8 cellular contexts compared by ENCODE assay signal in the genomic region with DNA sequence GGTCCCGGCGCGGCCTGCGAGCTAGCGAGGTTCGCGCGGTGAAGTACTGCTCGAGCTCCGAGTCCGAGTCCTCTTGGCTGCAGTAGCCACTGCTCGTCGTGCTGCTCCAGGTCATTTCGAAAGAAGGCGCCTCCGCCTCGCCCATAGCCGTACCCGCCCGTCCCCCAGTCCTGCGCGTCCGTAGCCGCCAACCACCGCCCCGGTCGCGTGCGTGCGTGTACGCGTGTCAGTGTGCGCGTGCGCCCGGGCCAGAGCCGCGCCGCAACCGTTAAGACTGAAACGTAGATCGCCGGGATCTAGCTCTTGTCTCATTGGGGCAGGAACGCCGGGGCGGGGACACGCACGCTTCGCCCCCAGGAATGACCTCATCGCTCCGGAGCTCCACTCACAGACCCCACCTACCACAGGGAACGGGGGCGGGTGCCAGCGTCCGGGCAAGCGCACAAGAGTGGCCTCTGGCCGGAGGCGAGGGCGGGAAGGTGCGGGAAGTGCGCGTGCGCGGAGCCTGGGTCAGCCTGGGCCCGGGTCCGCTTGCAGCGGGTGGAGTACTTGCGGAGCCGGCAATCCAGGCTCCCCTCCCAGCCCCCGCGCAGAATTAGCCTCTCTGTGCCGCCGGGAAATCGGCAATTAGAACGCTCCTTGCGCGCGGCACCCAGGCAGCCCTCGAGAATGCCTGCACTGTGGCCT. TPM values are rescaled to one million over a fixed set of nuclear protein-coding genes. Genes with fewer than 3 reads are reported as not detected.
DNase-seq lines count a peak whose midpoint lies in the region; ATAC-seq, FAIRE-seq and TF ChIP-seq lines count a peak whose summit lies in the region.

No MANE protein-coding gene starts in this region.

- H3K27me3 ChIP-seq in pancreas (no peaks in the 10 kb centered on the region), tibial artery (no peaks in the 10 kb centered on the region)

- TF ChIP-seq CTCF in GM12864 (IDR thresholded peaks at IDR 0.05; ENCODE audit: low read depth, low read length, missing control alignments) (no peak), pancreas (IDR thresholded peaks at IDR 0.05) (no peak), tibial artery (IDR thresholded peaks at IDR 0.05) (no peak)

- H3K27ac ChIP-seq in pancreas (peak overlapping the region; percentile 90 to 97 (median 96)), tibial artery (peak overlapping the region; percentile 98 to 99)

- peak; percentile 72 for ATAC-seq in HG02678 (IDR thresholded peaks at IDR 0.05; ENCODE audit: unreplicated experiment)
- ATAC-seq in activated naive CD8-positive, alpha-beta T cell treated with anti-CD3 and anti-CD28 coated beads, Interleukin-2, amount 10 ng/mL, durations not matched to agents 7 days and 5 days (ENCODE audit: low read depth) = peak; percentile 69
- ATAC-seq in Right ventricle myocardium inferior = peak; percentile 91
- ATAC-seq in pancreas = peak; percentile 87 to 92 (median 89)

- peaks cover 43% of the 10 kb centered on the region for H3K4me1 Mint-ChIP-seq in activated naive CD8-positive, alpha-beta T cell treated with anti-CD3 and anti-CD28 coated beads, Interleukin-2, amount 10 ng/mL, durations not matched to agents 7 days and 5 days

- peak overlapping the region; percentile 99 for H3K4me3 Mint-ChIP-seq in activated naive CD8-positive, alpha-beta T cell treated with anti-CD3 and anti-CD28 coated beads, Interleukin-2, amount 10 ng/mL, durations not matched to agents 7 days and 5 days

- POLR2A ChIA-PET in activated naive CD8-positive, alpha-beta T cell treated with anti-CD3 and anti-CD28 coated beads, Interleukin-2, amount 10 ng/mL, durations not matched to agents 7 days and 5 days (lab: Charles Lee) = interaction anchor here (0.6 to 10.5 kb wide), 31 partner anchors 8 to 1935 kb away, joined by 3 to 439 read pairs (median 5); a partner anchor contains a TSS

- no peaks in the 10 kb centered on the region for H3K27me3 Mint-ChIP-seq in activated naive CD8-positive, alpha-beta T cell treated with anti-CD3 and anti-CD28 coated beads, Interleukin-2, amount 10 ng/mL, durations not matched to agents 7 days and 5 days

- DNase-seq in GM12864 (ENCODE audit: low read depth) (peak; percentile 96), NCI-H1105 treated with DMSO at 0.1 percent for 48 hours (lab: John Stamatoyannopoulos, UW) (peak; percentile 92), SKM-1 treated with dmso at 0.1 percent for 144 hours (lab: John Stamatoyannopoulos, UW; ENCODE audit: unreplicated experiment) (peak; percentile 98), Right ventricle myocardium inferior (ENCODE audit: missing footprints) (peak; percentile 100), pancreas (peak; percentile 97 to 100 (median 100)), tibial artery (peak; percentile 99 to 100)
- peak; percentile 93 for DNase-seq in activated naive CD8-positive, alpha-beta T cell treated with anti-CD3 and anti-CD28 coated beads, Interleukin-2, amount 10 ng/mL, durations not matched to agents 7 days and 5 days

- peaks cover 0 to 2% (median 0%) of the 10 kb centered on the region in 3 donors for H3K36me3 ChIP-seq in pancreas
- H3K36me3 ChIP-seq in tibial artery = peaks cover 0 to 2% (median under 1%) of the 10 kb centered on the region in 3 donors

- intact Hi-C loops in Right ventricle myocardium inferior (cut with DNase I) (no loop called here), pancreas (cut with DNase I) (no loop called here), tibial artery (cut with DNase I; ENCODE audit: low total_unique reads) (no loop called here)

- H3K4me3 ChIP-seq in GM12864 (ENCODE audit: low read depth, low read length) (peak overlapping the region; percentile 91), pancreas (peak overlapping the region; percentile 39 to 98 (median 84)), tibial artery (peak overlapping the region; percentile 87 to 94)

- peak; percentile 39 for FAIRE-seq in pancreas (lab: Jason Lieb, UNC)

- peaks cover 50% of the 10 kb centered on the region for H3K36me3 Mint-ChIP-seq in activated naive CD8-positive, alpha-beta T cell treated with anti-CD3 and anti-CD28 coated beads, Interleukin-2, amount 10 ng/mL, durations not matched to agents 7 days and 5 days

- 1% methylated on average over 71 to 79 of the region's 79 CpGs for WGBS in pancreas, 2 donors

- peaks cover 10 to 42% (median 28%) of the 10 kb centered on the region in 3 donors for H3K4me1 ChIP-seq in pancreas
- peaks cover 0 to 80% (median 59%) of the 10 kb centered on the region in 4 donors for H3K4me1 ChIP-seq in tibial artery

- H3K27ac Mint-ChIP-seq in activated naive CD8-positive, alpha-beta T cell treated with anti-CD3 and anti-CD28 coated beads, Interleukin-2, amount 10 ng/mL, durations not matched to agents 7 days and 5 days = peak overlapping the region; percentile 99

- no peaks in the 10 kb centered on the region for H3K9me3 Mint-ChIP-seq in activated naive CD8-positive, alpha-beta T cell treated with anti-CD3 and anti-CD28 coated beads, Interleukin-2, amount 10 ng/mL, durations not matched to agents 7 days and 5 days

- H3K9me3 ChIP-seq in pancreas (no peaks in the 10 kb centered on the region), tibial artery (no peaks in the 10 kb centered on the region)

RNA-seq across cellular contexts. Expression of a gene that starts 3.3 kb away (rescaled TPM):
- total RNA-seq in activated naive CD8-positive, alpha-beta T cell treated with anti-CD3 and anti-CD28 coated beads, Interleukin-2, amount 10 ng/mL, durations not matched to agents 7 days and 5 days = 100 to 1,000 TPM; 183 to 188 TPM
- total RNA-seq in Right ventricle myocardium inferior (14.7 TPM), pancreas (10 to 100 TPM; 10.3 to 23.0 (median 12.2) TPM)
- 10 to 100 TPM; 17.5 to 29.5 TPM for polyA plus RNA-seq in pancreas

RNA-seq across cellular contexts. Expression of a gene that starts 8.2 kb away (rescaled TPM):
- 1 to 10 TPM; 2.2 to 2.7 TPM for total RNA-seq in activated naive CD8-positive, alpha-beta T cell treated with anti-CD3 and anti-CD28 coated beads, Interleukin-2, amount 10 ng/mL, durations not matched to agents 7 days and 5 days
- total RNA-seq in Right ventricle myocardium inferior (not detected), pancreas (1 to 10 TPM in 3 of 6 donors, under 1 TPM in 3; 0.35 to 1.3 (median 1.1) TPM)
- polyA plus RNA-seq in pancreas = 1 to 10 TPM; 5.1 to 8.3 TPM

RNA-seq across cellular contexts. Expression of a gene that starts 9.3 kb away (rescaled TPM):
- 10 to 100 TPM; 20.2 to 20.8 TPM for total RNA-seq in activated naive CD8-positive, alpha-beta T cell treated with anti-CD3 and anti-CD28 coated beads, Interleukin-2, amount 10 ng/mL, durations not matched to agents 7 days and 5 days
- total RNA-seq in Right ventricle myocardium inferior = 32.8 TPM
- total RNA-seq in pancreas = 10 to 100 TPM; 10.2 to 18.7 (median 16.1) TPM
- polyA plus RNA-seq in pancreas = 10 to 100 TPM; 20.8 to 21.8 TPM

RNA-seq across cellular contexts. Expression of a gene that starts 13.3 kb away (rescaled TPM):
- total RNA-seq in activated naive CD8-positive, alpha-beta T cell treated with anti-CD3 and anti-CD28 coated beads, Interleukin-2, amount 10 ng/mL, durations not matched to agents 7 days and 5 days = 10 to 100 TPM; 55.8 to 58.2 TPM
- total RNA-seq in Right ventricle myocardium inferior (16.7 TPM), pancreas (10 to 100 TPM; 17.1 to 29.2 (median 18.6) TPM)
- polyA plus RNA-seq in pancreas = 10 to 100 TPM; 40.9 to 41.8 TPM

RNA-seq across cellular contexts. Expression of a gene that starts 13.3 kb away (rescaled TPM):
- 10 to 100 TPM; 35.0 to 38.9 TPM for total RNA-seq in activated naive CD8-positive, alpha-beta T cell treated with anti-CD3 and anti-CD28 coated beads, Interleukin-2, amount 10 ng/mL, durations not matched to agents 7 days and 5 days
- total RNA-seq in Right ventricle myocardium inferior (6.3 TPM), pancreas (10 to 100 TPM in 4 of 6 donors, 1 to 10 TPM in 2; 8.6 to 14.2 (median 12.8) TPM)
- polyA plus RNA-seq in pancreas = 10 to 100 TPM; 15.3 to 30.4 TPM

Comparison
In these comparisons a context has a peak if more than half of its experiments do, and no peak if none do; other contexts are left out.
1. Peak in every context shown above with its lines: DNase-seq, ATAC-seq, H3K4me3 ChIP-seq and H3K27ac ChIP-seq.
2. RNA of a gene that starts 3.3 kb away (total RNA-seq): 183 to 188 TPM in activated naive CD8-positive, alpha-beta T cell treated with anti-CD3 and anti-CD28 coated beads, Interleukin-2, amount 10 ng/mL, durations not matched to agents 7 days and 5 days; 14.7 TPM in Right ventricle myocardium inferior (single experiment) and 10.3 to 23.0 TPM in pancreas; every median in the first group is over 4 times any median in the second.